Comparison of ENCODE assay signal across 23 cellular contexts in the genomic region with DNA sequence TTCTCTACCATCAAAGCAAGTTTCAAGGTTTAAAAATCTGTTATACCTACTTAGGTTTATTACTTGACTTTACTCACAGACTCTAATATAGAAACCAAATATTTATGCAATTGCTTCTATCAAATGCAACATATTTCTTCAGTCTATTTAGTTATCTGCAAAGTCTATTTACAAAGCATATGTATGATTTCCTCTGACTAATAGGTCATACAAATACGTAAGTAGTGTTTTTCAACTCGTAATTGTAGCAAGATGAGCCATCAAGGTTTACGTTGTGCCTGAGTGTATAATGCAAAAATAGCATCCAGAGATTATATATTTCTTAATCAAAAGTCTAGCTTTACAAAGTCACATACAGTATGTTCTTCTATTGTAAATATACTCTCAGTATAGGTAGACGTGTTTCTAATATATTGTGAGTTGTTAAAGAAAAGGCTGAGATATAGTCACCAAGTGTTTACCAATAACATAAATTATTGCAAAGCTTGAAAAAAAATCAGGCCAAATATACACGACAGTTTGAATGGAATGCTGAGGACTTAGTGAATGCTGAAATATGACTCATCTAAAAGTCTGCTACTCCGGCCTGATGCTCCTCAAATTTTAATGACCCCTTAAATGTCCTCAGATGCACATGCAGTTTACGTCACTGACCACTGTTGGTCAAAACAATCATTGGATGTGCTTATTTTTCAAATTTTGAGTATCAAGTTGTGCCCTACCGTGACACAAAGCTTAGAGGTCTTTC. TPM values are rescaled to one million over a fixed set of nuclear protein-coding genes. Genes with fewer than 3 reads are reported as not detected.
DNase-seq lines count a peak whose midpoint lies in the region; ATAC-seq lines count a peak whose summit lies in the region.
"Had no signal": no experiment of that assay in that cellular context is flagged by ENCODE, and none has a peak within 500 bp of the region (broad histone marks: within the 10 kb centered on the region; RNA-seq: fewer than 3 reads in every experiment).

No MANE protein-coding gene starts in this region.

- H3K27ac ChIP-seq in SJSA1, result peak overlapping the region; percentile 11
- H3K27ac ChIP-seq: breast epithelium, SK-N-MC had no signal

- peaks cover 19% of the 10 kb centered on the region for H3K4me1 ChIP-seq in SJSA1 (replicated peaks)
- H3K4me1 ChIP-seq: breast epithelium had no signal

- no peak overlapping the region for H3K4me3 ChIP-seq in SJSA1
- H3K4me3 ChIP-seq: breast epithelium, SK-N-MC had no signal

- no peak for ATAC-seq in GM18868 (IDR thresholded peaks at IDR 0.05; ENCODE audit: unreplicated experiment)
- ATAC-seq: activated T-cell treated with anti-CD3 and anti-CD28 coated beads, Interleukin-2, amount 50 U/mL, for 72 hours; CD8-positive, alpha-beta T cell; left lobe of liver; Panc1 had no signal

- no peaks in the 10 kb centered on the region for H3K9me3 ChIP-seq in SJSA1 (replicated peaks)

- H3K27me3 ChIP-seq in SJSA1 (replicated peaks), result no peaks in the 10 kb centered on the region
- H3K27me3 ChIP-seq: breast epithelium had no signal

- peak; percentile 34 for DNase-seq in A172 (ENCODE audit: low spot score)
- peak; percentile 82 for DNase-seq in GM04503 (ENCODE audit: low read depth)
- DNase-seq in SJSA1 (ENCODE audit: low read depth in 1 of 2, low spot score in 2 of 2), result peak in 1 of 2 experiments; percentile 55
- peak; percentile 59 for DNase-seq in fibroblast of gingiva (ENCODE audit: low read depth)
- DNase-seq in SW480 (ENCODE audit: low spot score), result no peak
- no peak for DNase-seq in cerebellar cortex (ENCODE audit: low spot score)
- no peak for DNase-seq in GF-D8 (lab: John Stamatoyannopoulos, UW)
- DNase-seq: activated CD4-positive, CD25-positive, alpha-beta regulatory T cell treated with anti-CD3 and anti-CD28 coated beads, Interleukin-2, amount 50 U/mL, for 72 hours; activated naive CD8-positive, alpha-beta T cell treated with anti-CD3 and anti-CD28 coated beads for 36 hours; activated T-cell treated with anti-CD3 and anti-CD28 coated beads, Interleukin-2, amount 50 U/mL, for 72 hours; CD8-positive, alpha-beta T cell; DMS79; glutamatergic neuron; NCI-H1436; NCI-H82 had no signal

- H3K36me3 ChIP-seq in SJSA1, result no peaks in the 10 kb centered on the region
- H3K36me3 ChIP-seq: breast epithelium had no signal

RNA-seq across cellular contexts. Expression of gene ADAMTS5, which starts 48.4 kb away (rescaled TPM):
- total RNA-seq in A172 (2014; rRNA removed; shearing (Covaris generic)), result 0.02 and 0.10 TPM in 2 replicates
- 0.06 and 1.1 TPM in 2 replicates for total RNA-seq in SJSA1 (2014; rRNA removed; shearing (Covaris generic))
- total RNA-seq: A673; activated CD8-positive, alpha-beta memory T cell treated with anti-CD3 and anti-CD28 coated beads for 36 hours; activated naive CD8-positive, alpha-beta T cell treated with anti-CD3 and anti-CD28 coated beads for 36 hours; activated T-cell treated with anti-CD3 and anti-CD28 coated beads, Interleukin-2, amount 50 U/mL, for 72 hours; CD8-positive, alpha-beta T cell; HT1080 had no signal

Comparison
In these comparisons a context has a peak if more than half of its experiments do, and no peak if none do; other contexts are left out.
1. DNase-seq: peak in A172 (single experiment), GM04503 (single experiment) and fibroblast of gingiva (single experiment); none in SW480 (single experiment), cerebellar cortex (single experiment) and GF-D8 (single experiment).